In genomic region chr2:159622966-159623365, GRCh38 we compare ENCODE assay signal across 27 cellular contexts. TPM values are rescaled to one million over a fixed set of nuclear protein-coding genes. Genes with fewer than 3 reads are reported as not detected.
DNase-seq lines count a peak whose midpoint lies in the region; ATAC-seq, FAIRE-seq and TF ChIP-seq lines count a peak whose summit lies in the region.
"Had no signal": no experiment of that assay in that cellular context is flagged by ENCODE, and none has a peak within 500 bp of the region (broad histone marks: within the 10 kb centered on the region; RNA-seq: fewer than 3 reads in every experiment).

No MANE protein-coding gene starts in this region.

- in situ Hi-C loops in K562 (cut with MboI): no loop called here

- ATAC-seq in K562: peak; percentile 46; the same call in 2 of the 3 replicates
- no peak for ATAC-seq in GM18861 (IDR thresholded peaks at IDR 0.05; ENCODE audit: unreplicated experiment)
- ATAC-seq: GM12878 had no signal

- 17% methylated on average over 2 of the region's 2 CpGs for WGBS in K562 (ENCODE audit: insufficient coverage, low coverage, missing lambda C conversion rate)

- no peak for TF ChIP-seq RAD21 in K562 (CRISPR knock-in tag; conservative IDR thresholded peaks at IDR 0.05 in 1 of 2, IDR thresholded peaks at IDR 0.05 in 1 of 2)

- H3K27me3 Mint-ChIP-seq in nephron (ENCODE audit: low read depth): no peaks in the 10 kb centered on the region
- H3K27me3 Mint-ChIP-seq: CD4-positive, CD25-positive, alpha-beta regulatory T cell had no signal

- no peaks in the 10 kb centered on the region for H4K20me1 ChIP-seq in K562 (replicated peaks; ENCODE audit: control insufficient read depth, insufficient read depth, low read length)
- H4K20me1 ChIP-seq: BLaER1 had no signal

- no peaks in the 10 kb centered on the region for H3K36me3 ChIP-seq in HEK293 (ENCODE audit: control insufficient read depth in 2 of 2, insufficient read depth in 1 of 2, low read length in 2 of 2)
- no peaks in the 10 kb centered on the region for H3K36me3 ChIP-seq in K562 (ENCODE audit: control insufficient read depth, insufficient read depth, low read length)
- H3K36me3 ChIP-seq: BE2C, BLaER1 had no signal

- no peak for TF ChIP-seq EP300 in K562 (IDR thresholded peaks at IDR 0.05; ENCODE audit: low read length)

- H3K36me3 Mint-ChIP-seq in nephron (ENCODE audit: low read depth): peaks cover 19% of the 10 kb centered on the region

- H3K27ac ChIP-seq in HEK293 (ENCODE audit: extremely low read depth, low read depth, low read length) (no peak overlapping the region), K562 (ENCODE audit: extremely low read depth, low read depth, low read length) (no peak overlapping the region)
- H3K27ac ChIP-seq: BLaER1 had no signal

- peaks cover 2% of the 10 kb centered on the region for H3K4me1 Mint-ChIP-seq in nephron
- H3K4me1 Mint-ChIP-seq: CD4-positive, alpha-beta memory T cell; CD4-positive, CD25-positive, alpha-beta regulatory T cell; CD8-positive, alpha-beta memory T cell had no signal

- no peak for TF ChIP-seq POLR2A in K562 (conservative IDR thresholded peaks at IDR 0.05)

- FAIRE-seq in K562 (lab: Jason Lieb, UNC): no peak
- FAIRE-seq: A204.1, GM12878, GM12892, GM18507, GM19239 had no signal

- peaks cover 9% of the 10 kb centered on the region for H3K4me1 ChIP-seq in HEK293 (ENCODE audit: control insufficient read depth, insufficient read depth, low read length)
- H3K4me1 ChIP-seq in K562 (replicated peaks in 1 of 2; ENCODE audit: control insufficient read depth in 2 of 2, insufficient read depth in 2 of 2, low read length in 2 of 2): no peaks in the 10 kb centered on the region
- H3K4me1 ChIP-seq: BE2C had no signal

- H3K27ac Mint-ChIP-seq in nephron: peak overlapping the region in 2 of 3 experiments; percentile 10 to 47
- H3K27ac Mint-ChIP-seq: CD14-positive monocyte; CD4-positive, alpha-beta memory T cell; CD4-positive, CD25-positive, alpha-beta regulatory T cell; CD8-positive, alpha-beta memory T cell had no signal

- TF ChIP-seq CTCF in HEK293 (tag by site-specific recombination; IDR thresholded peaks at IDR 0.05) (no peak), K562 (IDR thresholded peaks at IDR 0.05 in 2 of 3, conservative IDR thresholded peaks at IDR 0.05 in 1 of 3; ENCODE audit: insufficient read depth in 2 of 3, low read depth in 1 of 3, low read length in 3 of 3) (no peak), nephron (IDR thresholded peaks at IDR 0.05; ENCODE audit: unreplicated experiment in 3 of 3) (no peak)

- no peak overlapping the region for H3K4me3 Mint-ChIP-seq in nephron
- H3K4me3 Mint-ChIP-seq: CD14-positive monocyte; CD4-positive, alpha-beta memory T cell; CD4-positive, CD25-positive, alpha-beta regulatory T cell; CD8-positive, alpha-beta memory T cell had no signal

- H3K9ac ChIP-seq in K562 (ENCODE audit: insufficient read depth in 1 of 2, low read depth in 2 of 2, low read length in 2 of 2): no peak overlapping the region
- H3K9ac ChIP-seq: BLaER1 had no signal

- no peaks in the 10 kb centered on the region for H3K9me1 ChIP-seq in K562 (ENCODE audit: control insufficient read depth, insufficient read depth, low read length)

- intact Hi-C loops in K562 (cut with micrococcal nuclease): no loop called here

- no TSS peak for BruUV-seq in K562 (replicated peaks; lab: Mats Ljungman, UMichigan)

- H2AFZ ChIP-seq in K562 (ENCODE audit: low read depth, low read length): no peak overlapping the region

- peaks cover 22% of the 10 kb centered on the region for H3K9me3 Mint-ChIP-seq in nephron
- H3K9me3 Mint-ChIP-seq: CD8-positive, alpha-beta memory T cell had no signal

- no peaks in the 10 kb centered on the region for H3K27me3 ChIP-seq in K562 (ENCODE audit: control insufficient read depth in 2 of 2, insufficient read depth in 2 of 2, low read length in 2 of 2)
- H3K27me3 ChIP-seq: BE2C, BLaER1 had no signal

- POLR2A ChIA-PET in HEK293 (lab: Yijun Ruan, JAX): no interaction called here
- POLR2A ChIA-PET in K562 (lab: Yijun Ruan, JAX): no interaction called here

- H3K4me2 ChIP-seq in K562 (ENCODE audit: insufficient read depth, low read length): no peak overlapping the region
- H3K4me2 ChIP-seq: BLaER1 had no signal

- CTCF ChIA-PET in HEK293 (lab: Yijun Ruan, JAX) (no interaction called here), K562 (lab: Yijun Ruan, JAX; ENCODE audit: low intra/inter-chr PET ratio) (no interaction called here)

- DNase-seq in K562 (ENCODE audit: extremely low read depth in 1 of 4, low spot score in 3 of 4) (no peak), SKM-1 treated with dmso at 0.1 percent for 144 hours (lab: John Stamatoyannopoulos, UW; ENCODE audit: unreplicated experiment) (no peak)
- DNase-seq: 8988T; ACHN; BE2C; C1 segment of cervical spinal cord; CD4-positive, alpha-beta memory T cell; CD4-positive, CD25-positive, alpha-beta regulatory T cell; CD8-positive, alpha-beta memory T cell; COR-L47; DMS 273 treated with DMSO at 0.1 percent for 48 hours; DMS153; DMS53; DMS79; DND-41; EL; GDM1 had no signal

- no peaks in the 10 kb centered on the region for H3K79me2 ChIP-seq in K562 (ENCODE audit: control insufficient read depth, insufficient read depth, low read length)

- H3K4me3 ChIP-seq in HEK293 (ENCODE audit: low read depth, low read length): no peak overlapping the region
- no peak overlapping the region for H3K4me3 ChIP-seq in K562
- H3K4me3 ChIP-seq: BLaER1, GM12878 had no signal

- H3K9me3 ChIP-seq in HEK293 (ENCODE audit: control insufficient read depth, insufficient read depth, low read depth, low read length) (no peaks in the 10 kb centered on the region), K562 (replicated peaks; ENCODE audit: control insufficient read depth, insufficient read depth, low read depth, low read length) (no peaks in the 10 kb centered on the region)
- H3K9me3 ChIP-seq: BE2C, BLaER1 had no signal

TF ChIP-seq in HEK293, 187 proteins besides CTCF, POLR2A, EP300 and RAD21:
- peak; percentile 73 for TF ChIP-seq ZNF366 (tag by site-specific recombination; conservative IDR thresholded peaks at IDR 0.05)
- 0 out of 2 replicates have a peak, but pooled peaks have one; percentile 30 for TF ChIP-seq ZNF121 (tag by site-specific recombination; IDR thresholded peaks at IDR 0.05)
- TF ChIP-seq PRDM1 (tag by site-specific recombination; IDR thresholded peaks at IDR 0.05): peak; percentile 31; the same call in 1 of the 2 replicates
- TF ChIP-seq HOXA7 (CRISPR knock-in tag; IDR thresholded peaks at IDR 0.05; ENCODE audit: borderline replicate concordance): no peak
TF ChIP-seq in HEK293: peak in this region for 3.

TF ChIP-seq in K562, 482 proteins besides CTCF, POLR2A, EP300 and RAD21 (continues in another document):
- TF ChIP-seq, protein P1, sequence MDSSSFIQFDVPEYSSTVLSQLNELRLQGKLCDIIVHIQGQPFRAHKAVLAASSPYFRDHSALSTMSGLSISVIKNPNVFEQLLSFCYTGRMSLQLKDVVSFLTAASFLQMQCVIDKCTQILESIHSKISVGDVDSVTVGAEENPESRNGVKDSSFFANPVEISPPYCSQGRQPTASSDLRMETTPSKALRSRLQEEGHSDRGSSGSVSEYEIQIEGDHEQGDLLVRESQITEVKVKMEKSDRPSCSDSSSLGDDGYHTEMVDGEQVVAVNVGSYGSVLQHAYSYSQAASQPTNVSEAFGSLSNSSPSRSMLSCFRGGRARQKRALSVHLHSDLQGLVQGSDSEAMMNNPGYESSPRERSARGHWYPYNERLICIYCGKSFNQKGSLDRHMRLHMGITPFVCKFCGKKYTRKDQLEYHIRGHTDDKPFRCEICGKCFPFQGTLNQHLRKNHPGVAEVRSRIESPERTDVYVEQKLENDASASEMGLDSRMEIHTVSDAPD (CRISPR knock-in tag; IDR thresholded peaks at IDR 0.05): no peak
- TF ChIP-seq, protein P2, sequence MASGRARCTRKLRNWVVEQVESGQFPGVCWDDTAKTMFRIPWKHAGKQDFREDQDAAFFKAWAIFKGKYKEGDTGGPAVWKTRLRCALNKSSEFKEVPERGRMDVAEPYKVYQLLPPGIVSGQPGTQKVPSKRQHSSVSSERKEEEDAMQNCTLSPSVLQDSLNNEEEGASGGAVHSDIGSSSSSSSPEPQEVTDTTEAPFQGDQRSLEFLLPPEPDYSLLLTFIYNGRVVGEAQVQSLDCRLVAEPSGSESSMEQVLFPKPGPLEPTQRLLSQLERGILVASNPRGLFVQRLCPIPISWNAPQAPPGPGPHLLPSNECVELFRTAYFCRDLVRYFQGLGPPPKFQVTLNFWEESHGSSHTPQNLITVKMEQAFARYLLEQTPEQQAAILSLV (tag; IDR thresholded peaks at IDR 0.05): no peak
- TF ChIP-seq FOXA1 (IDR thresholded peaks at IDR 0.05; ENCODE audit: borderline replicate concordance): no peak
- TF ChIP-seq, protein P3, sequence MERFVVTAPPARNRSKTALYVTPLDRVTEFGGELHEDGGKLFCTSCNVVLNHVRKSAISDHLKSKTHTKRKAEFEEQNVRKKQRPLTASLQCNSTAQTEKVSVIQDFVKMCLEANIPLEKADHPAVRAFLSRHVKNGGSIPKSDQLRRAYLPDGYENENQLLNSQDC (CRISPR knock-in tag; IDR thresholded peaks at IDR 0.05): no peak

RNA-seq across cellular contexts. Expression of gene BAZ2B, which starts 6.6 kb away (rescaled TPM):
- total RNA-seq in K562 (2011; cell fraction: chromatin; rRNA removed; ENCODE audit: low replicate concordance): 47.7 and 122 TPM in 2 replicates
- 18.2 and 25.5 TPM in 2 replicates for total RNA-seq in K562 (2011; cell fraction: nucleolus; rRNA removed)
- 38.1 and 47.5 TPM in 2 replicates for total RNA-seq in K562 (2011; cell fraction: nucleoplasm; rRNA removed)
- total RNA-seq in K562 (2014; rRNA removed): 15.1 and 16.2 TPM in 2 replicates
- 30.7 and 33.1 TPM in 2 replicates for total RNA-seq in K562 (2014; rRNA removed; fragmentation: Illumina TruSeq; extraction: Trizol)
- 38.6 and 39.4 TPM in 2 replicates for total RNA-seq in K562 (2015; rRNA removed; fragmentation: Illumina TruSeq; extraction: Trizol)
- total RNA-seq in K562 (2021): 18.7 and 19.7 TPM in 2 replicates
- 19.8 and 20.9 TPM in 2 replicates for polyA plus RNA-seq in K562 (2011; rRNA removed)
- polyA plus RNA-seq in K562 (2011; cell fraction: cytosol; rRNA removed): 7.0 and 11.9 TPM in 2 replicates
- 39.3 and 42.1 TPM in 2 replicates for polyA plus RNA-seq in K562 (2011; cell fraction: nucleus; rRNA removed)
- 11.6 and 14.6 TPM in 2 replicates for polyA plus RNA-seq in K562 (2012)
- 16.9 and 20.0 TPM in 2 replicates for polyA plus RNA-seq in K562 (2014; fragmentation: Illumina TruSeq; extraction: Trizol)
- 1 to 10 TPM; 7.5 to 8.1 TPM for polyA plus RNA-seq in K562 (2014; fragmentation: Nextera tagmentation; extraction: Ambion mirVana)
- 14.2 and 21.4 TPM in 2 replicates for polyA plus RNA-seq in K562 (2014; rRNA removed)
- polyA minus RNA-seq in K562 (2011; rRNA and poly(A)+ RNA removed): 56.8 and 85.7 TPM in 2 replicates
- 13.4 and 18.4 TPM in 2 replicates for polyA minus RNA-seq in K562 (2011; cell fraction: cytosol; rRNA and poly(A)+ RNA removed)
- 45.0 and 103 TPM in 2 replicates for polyA minus RNA-seq in K562 (2011; cell fraction: nucleus; rRNA and poly(A)+ RNA removed)

Comparison
In these comparisons a context has a peak if more than half of its experiments do, and no peak if none do; other contexts are left out.
1. Of the 44 proteins assayed by ChIP-seq in both K562 and HEK293: peak only in K562: ZBTB26; only in HEK293: ZNF121; in both: none; in neither: 42.